In the genomic region with DNA sequence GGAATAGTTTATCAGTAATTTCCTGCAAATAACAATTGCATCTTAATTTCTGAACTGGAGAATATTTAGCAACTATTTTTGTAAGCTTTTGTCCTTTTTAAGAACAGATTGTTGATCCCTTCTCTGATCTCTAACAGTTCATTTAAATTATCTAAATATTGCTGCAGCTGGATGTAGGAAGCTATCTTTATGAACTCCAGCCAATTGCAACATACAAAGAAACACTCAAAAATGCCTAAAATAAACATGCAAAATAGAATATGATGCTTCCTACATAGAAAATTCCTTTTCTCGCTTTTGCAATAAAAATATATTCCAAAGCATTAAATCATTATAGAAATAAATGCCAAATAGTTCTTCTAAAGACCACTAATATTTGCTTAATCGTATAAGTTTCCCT, we compare ENCODE assay signal across 17 cellular contexts.
"Had no signal": no experiment of that assay in that cellular context is flagged by ENCODE, and none has a peak within 500 bp of the region (broad histone marks: within the 10 kb centered on the region; RNA-seq: fewer than 3 reads in every experiment).

No MANE protein-coding gene starts in this region.

- DNase-seq: cerebellar nuclear complex; dorsolateral prefrontal cortex; effector CD8-positive, alpha-beta T cell; heart left ventricle; hippocampal formation; kidney glomerular epithelial cell; mucosa of descending colon; natural killer cell; ovary; sigmoid colon; stimulated activated CD4-positive, alpha-beta T cell treated with anti-CD3 and anti-CD28 coated beads, Interleukin-12 subunit alpha, Interleukin-12 subunit beta, amount 100 ng/mL, for 4 hours; stimulated activated naive CD4-positive, alpha-beta T cell treated with Interleukin-2 at 50 U/mL for 16 hours; trophoblast cell had no signal

- H3K9me3 ChIP-seq: heart left ventricle, mucosa of descending colon, ovary, right atrium auricular region, sigmoid colon had no signal

- H3K4me1 ChIP-seq: right atrium auricular region had no signal

- ATAC-seq: heart left ventricle, left lobe of liver, mucosa of descending colon, natural killer cell had no signal

- H3K36me3 ChIP-seq: heart left ventricle, ovary, right atrium auricular region, sigmoid colon had no signal

- H3K4me3 ChIP-seq: coronary artery, dorsolateral prefrontal cortex, heart left ventricle, mucosa of descending colon, ovary, right atrium auricular region, sigmoid colon, skin epidermis had no signal

- H3K27me3 ChIP-seq: dorsolateral prefrontal cortex, heart left ventricle, ovary, right atrium auricular region, sigmoid colon had no signal
